ENCODE assay signal across 10 cellular contexts in genomic region chrX:132737743-132738142, GRCh38.
DNase-seq lines count a peak whose midpoint lies in the region; ATAC-seq and TF ChIP-seq lines count a peak whose summit lies in the region.
"Had no signal": no experiment of that assay in that cellular context is flagged by ENCODE, and none has a peak within 500 bp of the region (broad histone marks: within the 10 kb centered on the region; RNA-seq: fewer than 3 reads in every experiment).

No MANE protein-coding gene starts in this region.

- no peak for TF ChIP-seq POLR2A in GM18505 (IDR thresholded peaks at IDR 0.05; ENCODE audit: borderline replicate concordance, extremely low read depth, insufficient read depth, insufficient read length)

- DNase-seq in HPDE6-E6E7 (ENCODE audit: extremely low spot score) (peak; percentile 20), epithelial cell of esophagus (ENCODE audit: low read depth) (peak; percentile 48), iPS-NIHi11 (ENCODE audit: low spot score) (no peak), NCI-H1092 (lab: John Stamatoyannopoulos, UW) (no peak)
- DNase-seq in activated CD4-positive, alpha-beta T cell treated with anti-CD3 and anti-CD28 coated beads, Interleukin-2, amount 50 U/mL, for 48 hours = peak; percentile 23 to 51
- peak; percentile 12 for DNase-seq in stimulated activated CD8-positive, alpha-beta memory T cell treated with anti-CD3 and anti-CD28 coated beads, Interleukin-12 subunit alpha, Interleukin-12 subunit beta, amount 100 ng/mL, for 4 hours (ENCODE audit: low read depth)
- DNase-seq: NCI-H1930, T1000 had no signal

- H3K4me3 ChIP-seq in epithelial cell of esophagus (ENCODE audit: low read length) = no peak overlapping the region

- TF ChIP-seq CTCF in epithelial cell of esophagus (IDR thresholded peaks at IDR 0.05; ENCODE audit: insufficient read depth, low read depth, low read length, missing control alignments) = no peak

- ATAC-seq in GM18505 (IDR thresholded peaks at IDR 0.05; ENCODE audit: unreplicated experiment) (no peak), GM19328 (IDR thresholded peaks at IDR 0.05; ENCODE audit: unreplicated experiment) (no peak)

Comparison
In these comparisons a context has a peak if more than half of its experiments do, and no peak if none do; other contexts are left out.
1. DNase-seq: peak in HPDE6-E6E7 (single experiment), activated CD4-positive, alpha-beta T cell treated with anti-CD3 and anti-CD28 coated beads, Interleukin-2, amount 50 U/mL, for 48 hours (2 of 2), epithelial cell of esophagus (single experiment) and stimulated activated CD8-positive, alpha-beta memory T cell treated with anti-CD3 and anti-CD28 coated beads, Interleukin-12 subunit alpha, Interleukin-12 subunit beta, amount 100 ng/mL, for 4 hours (single experiment); none in iPS-NIHi11 (single experiment) and NCI-H1092 (single experiment).